23 cellular contexts compared by ENCODE assay signal in the genomic region with DNA sequence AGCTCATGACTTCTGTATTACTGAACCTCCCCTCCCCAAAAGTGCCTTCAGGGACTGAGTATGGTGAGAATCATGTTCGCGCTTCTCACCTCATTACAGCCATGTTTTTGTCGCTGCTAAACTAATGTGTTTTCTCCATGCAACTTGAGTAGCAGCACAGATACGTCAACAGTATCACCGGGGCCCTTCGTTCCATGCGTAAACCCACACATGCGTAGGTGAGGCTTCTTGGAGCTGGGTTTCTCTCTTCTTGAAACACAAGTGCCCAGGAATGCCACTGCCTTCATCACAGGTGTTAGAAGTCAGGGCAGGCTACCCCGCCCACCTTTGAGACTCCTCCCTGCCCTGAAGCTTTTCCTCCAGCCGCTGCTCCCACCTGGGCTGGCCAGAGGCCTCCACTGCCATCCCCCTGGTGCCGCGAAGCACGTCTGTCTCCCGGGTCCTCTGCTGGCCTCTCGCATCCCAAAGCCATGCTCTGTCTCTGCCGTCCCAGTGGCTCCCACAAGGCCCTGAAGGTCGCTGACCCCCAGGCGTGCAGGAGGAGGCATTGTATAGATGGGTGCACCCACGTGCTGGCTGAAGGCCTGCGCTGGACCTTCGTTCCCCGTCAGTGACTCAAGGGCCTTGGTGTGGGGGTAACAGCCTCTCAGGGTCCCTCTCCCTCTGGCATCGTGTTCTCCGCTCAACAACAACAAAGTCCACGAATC.
DNase-seq lines count a peak whose midpoint lies in the region; ATAC-seq and TF ChIP-seq lines count a peak whose summit lies in the region.
"Had no signal": no experiment of that assay in that cellular context is flagged by ENCODE, and none has a peak within 500 bp of the region (broad histone marks: within the 10 kb centered on the region; RNA-seq: fewer than 3 reads in every experiment).

No MANE protein-coding gene starts in this region.

- 95 to 97% methylated on average over 18 to 25 of the region's 25 CpGs for WGBS in endodermal cell (ENCODE audit: insufficient coverage in 1 of 2, insufficient read length in 1 of 2), 2 experiments
- WGBS in smooth muscle cell (ENCODE audit: low lambda C conversion rate) = 97% methylated on average over 25 of the region's 25 CpGs

- no peaks in the 10 kb centered on the region for H3F3A ChIP-seq in smooth muscle cell (ENCODE audit: low read depth)

- no peaks in the 10 kb centered on the region for H3K27me3 ChIP-seq in endodermal cell (ENCODE audit: control insufficient read depth, insufficient read depth, low read length, poor library complexity, severe bottlenecking)
- H3K27me3 ChIP-seq in lower lobe of right lung (ENCODE audit: low read depth) = no peaks in the 10 kb centered on the region
- no peaks in the 10 kb centered on the region for H3K27me3 ChIP-seq in osteoblast (ENCODE audit: insufficient read depth, low read length)
- H3K27me3 ChIP-seq in smooth muscle cell (ENCODE audit: low read depth) = no peaks in the 10 kb centered on the region
- H3K27me3 ChIP-seq: BE2C had no signal

- H3K27ac ChIP-seq in endodermal cell (ENCODE audit: low read depth, low read length) = no peak overlapping the region
- no peak overlapping the region for H3K27ac ChIP-seq in lower lobe of right lung
- no peak overlapping the region for H3K27ac ChIP-seq in osteoblast (ENCODE audit: low read depth, low read length)
- H3K27ac ChIP-seq in smooth muscle cell (ENCODE audit: low read depth) = peak overlapping the region; percentile 34
- H3K27ac ChIP-seq: HL-60 had no signal

- peaks cover 78% of the 10 kb centered on the region for H3K36me3 Mint-ChIP-seq in endodermal cell (ENCODE audit: low read depth)

- DNase-seq in endodermal cell (peak; percentile 46), lower lobe of right lung (peak; percentile 9), osteoblast (ENCODE audit: insufficient read length, low spot score, missing footprints) (peak; percentile 55), smooth muscle cell (lab: John Stamatoyannopoulos, UW; ENCODE audit: unreplicated experiment) (no peak), occipital lobe (lab: John Stamatoyannopoulos, UW) (no peak)
- DNase-seq: ACHN; BE2C; C1 segment of cervical spinal cord; CD4-positive, CD25-positive, alpha-beta regulatory T cell; CD8-positive, alpha-beta memory T cell; COR-L47; DMS 273 treated with DMSO at 0.1 percent for 48 hours; DMS53; DND-41; EL; HCEC 1CT had no signal

- no peak for TF ChIP-seq CTCF in endodermal cell (conservative IDR thresholded peaks at IDR 0.05)
- no peak for TF ChIP-seq CTCF in lower lobe of right lung (IDR thresholded peaks at IDR 0.05)
- TF ChIP-seq CTCF in osteoblast (IDR thresholded peaks at IDR 0.05; ENCODE audit: extremely low read depth, low read depth, low read length) = no peak
- no peak for TF ChIP-seq CTCF in smooth muscle cell (IDR thresholded peaks at IDR 0.05; ENCODE audit: borderline replicate concordance, insufficient read depth, poor library complexity, severe bottlenecking)

- no peak overlapping the region for H3K4me3 Mint-ChIP-seq in endodermal cell
- H3K4me3 Mint-ChIP-seq: CD4-positive, CD25-positive, alpha-beta regulatory T cell; CD8-positive, alpha-beta memory T cell; GM23338; IgD-negative memory B cell had no signal

- no peak overlapping the region for H3K4me2 ChIP-seq in osteoblast (ENCODE audit: insufficient read depth, low read length)
- H3K4me2 ChIP-seq in smooth muscle cell = peak overlapping the region; percentile 16
- H3K4me2 ChIP-seq: GM23338 had no signal

- intact Hi-C loops in lower lobe of right lung (cut with DNase I) = no loop called here

- H3K9me3 Mint-ChIP-seq in endodermal cell = no peaks in the 10 kb centered on the region
- H3K9me3 Mint-ChIP-seq: CD4-positive, CD25-positive, alpha-beta regulatory T cell; CD8-positive, alpha-beta memory T cell; GM23338; IgD-negative memory B cell had no signal

- no peaks in the 10 kb centered on the region for H3K4me1 Mint-ChIP-seq in endodermal cell
- H3K4me1 Mint-ChIP-seq: CD4-positive, CD25-positive, alpha-beta regulatory T cell; CD8-positive, alpha-beta memory T cell; IgD-negative memory B cell had no signal

- H3K9ac ChIP-seq in endodermal cell (ENCODE audit: extremely low read depth, low read length, poor library complexity, severe bottlenecking) = no peak overlapping the region
- no peak overlapping the region for H3K9ac ChIP-seq in smooth muscle cell (ENCODE audit: low read depth)

- no peaks in the 10 kb centered on the region for H4K20me1 ChIP-seq in osteoblast (ENCODE audit: insufficient read depth, low read length)
- H4K20me1 ChIP-seq in smooth muscle cell (ENCODE audit: low read depth) = no peaks in the 10 kb centered on the region

- no peaks in the 10 kb centered on the region for H3K27me3 Mint-ChIP-seq in endodermal cell (ENCODE audit: insufficient read depth)
- H3K27me3 Mint-ChIP-seq: CD4-positive, CD25-positive, alpha-beta regulatory T cell; CD8-positive, alpha-beta memory T cell; IgD-negative memory B cell had no signal

- H3K36me3 ChIP-seq in endodermal cell (ENCODE audit: control insufficient read depth, insufficient read depth, low read length) (peaks cover 89% of the 10 kb centered on the region), lower lobe of right lung (peaks cover 88% of the 10 kb centered on the region), osteoblast (ENCODE audit: insufficient read depth, low read length) (peaks cover 12% of the 10 kb centered on the region), smooth muscle cell (ENCODE audit: low read depth) (no peaks in the 10 kb centered on the region)

- H3K4me1 ChIP-seq in endodermal cell (ENCODE audit: control insufficient read depth, insufficient read depth, low read length) (no peaks in the 10 kb centered on the region), lower lobe of right lung (no peaks in the 10 kb centered on the region), osteoblast (ENCODE audit: insufficient read depth, low read length) (no peaks in the 10 kb centered on the region), smooth muscle cell (ENCODE audit: low read depth) (no peaks in the 10 kb centered on the region)

- H3K9me3 ChIP-seq in endodermal cell (ENCODE audit: control insufficient read depth, low read length) (no peaks in the 10 kb centered on the region), lower lobe of right lung (no peaks in the 10 kb centered on the region), osteoblast (ENCODE audit: low read depth, low read length) (no peaks in the 10 kb centered on the region), smooth muscle cell (replicated peaks; ENCODE audit: low read depth) (no peaks in the 10 kb centered on the region)
- H3K9me3 ChIP-seq: BE2C had no signal

- no peaks in the 10 kb centered on the region for H3K79me2 ChIP-seq in osteoblast (ENCODE audit: insufficient read depth, low read length)
- no peaks in the 10 kb centered on the region for H3K79me2 ChIP-seq in smooth muscle cell (ENCODE audit: low read depth)

- no peak overlapping the region for H3K27ac Mint-ChIP-seq in endodermal cell
- H3K27ac Mint-ChIP-seq: CD4-positive, CD25-positive, alpha-beta regulatory T cell; CD8-positive, alpha-beta memory T cell; GM23338; IgD-negative memory B cell had no signal

- H3K4me3 ChIP-seq in endodermal cell (ENCODE audit: low read length) (no peak overlapping the region), lower lobe of right lung (no peak overlapping the region), osteoblast (ENCODE audit: insufficient read depth, low read length) (no peak overlapping the region), smooth muscle cell (no peak overlapping the region)
- H3K4me3 ChIP-seq: GM12878, GM23338 had no signal

- ATAC-seq in lower lobe of right lung (no peak), HG02759 (IDR thresholded peaks at IDR 0.05; ENCODE audit: unreplicated experiment) (no peak), GM18907 (IDR thresholded peaks at IDR 0.05; ENCODE audit: unreplicated experiment) (no peak), GM21381 (IDR thresholded peaks at IDR 0.05; ENCODE audit: unreplicated experiment) (no peak)
- ATAC-seq: GM12878, GM23338 had no signal

- no peak overlapping the region for H2AFZ ChIP-seq in osteoblast (ENCODE audit: low read length)
- no peak overlapping the region for H2AFZ ChIP-seq in smooth muscle cell (ENCODE audit: low read depth)
- H2AFZ ChIP-seq: GM23338 had no signal

Comparison
In these comparisons a context has a peak if more than half of its experiments do, and no peak if none do; other contexts are left out.
1. DNase-seq: peak in endodermal cell (single experiment), lower lobe of right lung (single experiment) and osteoblast (single experiment); none in smooth muscle cell (single experiment) and occipital lobe (single experiment).